In genomic region chr20:18003897-18004296, GRCh38 we compare ENCODE assay signal across 17 cellular contexts. TPM values are rescaled to one million over a fixed set of nuclear protein-coding genes. Genes with fewer than 3 reads are reported as not detected.
DNase-seq lines count a peak whose midpoint lies in the region; ATAC-seq, FAIRE-seq and TF ChIP-seq lines count a peak whose summit lies in the region.
"Had no signal": no experiment of that assay in that cellular context is flagged by ENCODE, and none has a peak within 500 bp of the region (broad histone marks: within the 10 kb centered on the region; RNA-seq: fewer than 3 reads in every experiment).

No MANE protein-coding gene starts in this region.

- ATAC-seq in GM19397 (IDR thresholded peaks at IDR 0.05; ENCODE audit: unreplicated experiment) (peak; percentile 40), HG03103 (IDR thresholded peaks at IDR 0.05; ENCODE audit: low read depth, unreplicated experiment) (peak; percentile 26), gastroesophageal sphincter (no peak), HG03442 (IDR thresholded peaks at IDR 0.05; ENCODE audit: unreplicated experiment) (no peak), GM18861 (IDR thresholded peaks at IDR 0.05; ENCODE audit: unreplicated experiment) (no peak)
- ATAC-seq: effector memory CD8-positive, alpha-beta T cell had no signal

- peaks cover 0 to 58% (median 10%) of the 10 kb centered on the region in 3 donors for H3K4me1 ChIP-seq in gastroesophageal sphincter
- no peaks in the 10 kb centered on the region for H3K4me1 ChIP-seq in smooth muscle cell (ENCODE audit: low read depth)
- H3K4me1 ChIP-seq: SJSA1 had no signal

- H3K4me2 ChIP-seq in smooth muscle cell: no peak overlapping the region

- DNase-seq in GM12891 (ENCODE audit: insufficient read length, low spot score) (no peak), SK-N-DZ (ENCODE audit: low spot score) (no peak), smooth muscle cell (lab: John Stamatoyannopoulos, UW; ENCODE audit: unreplicated experiment) (no peak)
- DNase-seq: activated naive CD4-positive, alpha-beta T cell treated with anti-CD3 and anti-CD28 coated beads for 36 hours; effector memory CD8-positive, alpha-beta T cell; kidney glomerular epithelial cell; NCI-H1694 treated with DMSO at 0.1 percent for 48 hours; NK-92 treated with Interleukin-12 subunit alpha and Interleukin-12 subunit beta, amount 100 ng/mL, for 24 hours; stimulated activated CD4-positive, alpha-beta T cell treated with anti-CD3 and anti-CD28 coated beads, Interleukin-2, amount 100 ng/mL, for 24 hours had no signal

- no peaks in the 10 kb centered on the region for H3K79me2 ChIP-seq in smooth muscle cell (ENCODE audit: low read depth)

- H3K4me3 ChIP-seq in gastroesophageal sphincter: no peak overlapping the region
- H3K4me3 ChIP-seq in smooth muscle cell: no peak overlapping the region
- H3K4me3 ChIP-seq: SJSA1 had no signal

- no peak for TF ChIP-seq EP300 in gastroesophageal sphincter (IDR thresholded peaks at IDR 0.05)

- TF ChIP-seq CTCF in gastroesophageal sphincter (IDR thresholded peaks at IDR 0.05) (no peak), smooth muscle cell (IDR thresholded peaks at IDR 0.05; ENCODE audit: borderline replicate concordance, insufficient read depth, poor library complexity, severe bottlenecking) (no peak)

- TF ChIP-seq POLR2A in GM12891 (IDR thresholded peaks at IDR 0.05; ENCODE audit: low read depth, low read length) (no peak), gastroesophageal sphincter (IDR thresholded peaks at IDR 0.05) (no peak)

- H3K27me3 ChIP-seq in gastroesophageal sphincter (no peaks in the 10 kb centered on the region), smooth muscle cell (ENCODE audit: low read depth) (no peaks in the 10 kb centered on the region)
- H3K27me3 ChIP-seq: SJSA1 had no signal

- H3K36me3 ChIP-seq in gastroesophageal sphincter (no peaks in the 10 kb centered on the region), smooth muscle cell (ENCODE audit: low read depth) (no peaks in the 10 kb centered on the region)
- H3K36me3 ChIP-seq: SJSA1 had no signal

- WGBS in gastroesophageal sphincter (ENCODE audit: low coverage in 1 of 2), 2 donors: 68 to 72% methylated on average over 4 of the region's 5 CpGs
- WGBS in smooth muscle cell (ENCODE audit: low lambda C conversion rate): 73% methylated on average over 5 of the region's 5 CpGs

- H3K27ac ChIP-seq in gastroesophageal sphincter (peak overlapping the region in 3 of 4 donors; percentile 79 to 84 (median 80)), smooth muscle cell (ENCODE audit: low read depth) (no peak overlapping the region)
- H3K27ac ChIP-seq: SJSA1, VCaP had no signal

- H3K9me3 ChIP-seq in gastroesophageal sphincter (no peaks in the 10 kb centered on the region), smooth muscle cell (replicated peaks; ENCODE audit: low read depth) (no peaks in the 10 kb centered on the region)
- H3K9me3 ChIP-seq: SJSA1 had no signal

- FAIRE-seq in GM12891 (lab: Jason Lieb, UNC): peak; percentile 89

- H3F3A ChIP-seq in smooth muscle cell (ENCODE audit: low read depth): no peaks in the 10 kb centered on the region

- H4K20me1 ChIP-seq in smooth muscle cell (ENCODE audit: low read depth): no peaks in the 10 kb centered on the region

- no peak overlapping the region for H3K9ac ChIP-seq in smooth muscle cell (ENCODE audit: low read depth)

- H2AFZ ChIP-seq in smooth muscle cell (ENCODE audit: low read depth): no peak overlapping the region

TF ChIP-seq in GM12891, 5 proteins besides CTCF, POLR2A, EP300 and RAD21:
- TF ChIP-seq TAF1 (IDR thresholded peaks at IDR 0.05; ENCODE audit: low read depth, low read length): no peak
- TF ChIP-seq PAX5 (IDR thresholded peaks at IDR 0.05; ENCODE audit: insufficient read depth, low read length, severe bottlenecking): no peak
- TF ChIP-seq SPI1 (IDR thresholded peaks at IDR 0.05; ENCODE audit: low read depth, low read length): no peak
- TF ChIP-seq POU2F2 (IDR thresholded peaks at IDR 0.05; ENCODE audit: low read depth, low read length): no peak
- TF ChIP-seq POLR2AphosphoS5 (IDR thresholded peaks at IDR 0.05; ENCODE audit: low read depth, low read length): no peak

RNA-seq across cellular contexts. Expression of gene MGME1, which starts 35.1 kb away (rescaled TPM):
- polyA plus RNA-seq in GM12891 (2012; ENCODE audit: low read depth, missing spikeins): 21.8 TPM
- total RNA-seq in gastroesophageal sphincter (10 to 100 TPM in 2 of 4 donors, 1 to 10 TPM in 2; 6.3 to 13.5 (median 9.9) TPM), smooth muscle cell (16.0 and 18.3 TPM in 2 replicates)
- 34.0 and 36.0 TPM in 2 replicates for polyA plus RNA-seq in SK-N-DZ (2014; cell fraction: cytosol; rRNA removed)
- polyA plus RNA-seq in SK-N-DZ (2014; cell fraction: nucleus; rRNA removed): 24.1 and 28.0 TPM in 2 replicates
- polyA plus RNA-seq in smooth muscle cell: 15.7 and 20.6 TPM in 2 replicates

RNA-seq across cellular contexts. Expression of gene SNX5, which starts 35.3 kb away (rescaled TPM):
- 178 TPM for polyA plus RNA-seq in GM12891 (2012; ENCODE audit: low read depth, missing spikeins)
- total RNA-seq in gastroesophageal sphincter (10 to 100 TPM; 47.5 to 90.9 (median 70.2) TPM), smooth muscle cell (92.3 and 100 TPM in 2 replicates)
- polyA plus RNA-seq in SK-N-DZ (2014; cell fraction: cytosol; rRNA removed): 112 and 140 TPM in 2 replicates
- polyA plus RNA-seq in SK-N-DZ (2014; cell fraction: nucleus; rRNA removed): 300 and 347 TPM in 2 replicates
- polyA plus RNA-seq in smooth muscle cell: 46.3 and 49.8 TPM in 2 replicates

RNA-seq across cellular contexts. Expression of gene OVOL2, which starts 53.8 kb away (rescaled TPM):
- polyA plus RNA-seq in GM12891 (2012; ENCODE audit: low read depth, missing spikeins): not detected
- total RNA-seq in gastroesophageal sphincter (under 1 TPM in 1 of 4 donors, not detected in 3; 0.69 TPM), smooth muscle cell (1.1 TPM in 1 of 2 replicates, not detected in the other)
- not detected in 2 replicates for polyA plus RNA-seq in SK-N-DZ (2014; cell fraction: cytosol; rRNA removed)
- polyA plus RNA-seq in SK-N-DZ (2014; cell fraction: nucleus; rRNA removed): 1.7 TPM in 1 of 2 replicates, not detected in the other
- not detected in 2 replicates for polyA plus RNA-seq in smooth muscle cell
- total RNA-seq: activated naive CD4-positive, alpha-beta T cell treated with anti-CD3 and anti-CD28 coated beads for 36 hours; pulmonary artery endothelial cell; SJSA1 had no signal

Comparison
In these comparisons a context has a peak if more than half of its experiments do, and no peak if none do; other contexts are left out.
1. ATAC-seq: peak in GM19397 (single experiment) and HG03103 (single experiment); none in gastroesophageal sphincter (single experiment), HG03442 (single experiment) and GM18861 (single experiment).